In genomic region chr1:3858231-3858981, GRCh38 we compare ENCODE assay signal across 8 cellular contexts. TPM values are rescaled to one million over a fixed set of nuclear protein-coding genes. Genes with fewer than 3 reads are reported as not detected.
A peak's percentile ranks its signal among the peaks of the same experiment; 100 is the strongest.
DNase-seq lines count a peak whose midpoint lies in the region; ATAC-seq and TF ChIP-seq lines count a peak whose summit lies in the region.

No MANE protein-coding gene starts in this region.

- ATAC-seq in activated CD4-positive, alpha-beta T cell treated with anti-CD3 and anti-CD28 coated beads for 36 hours = no peak
- no peak for ATAC-seq in HG03135 (IDR thresholded peaks at IDR 0.05; ENCODE audit: unreplicated experiment)

- CTCF ChIA-PET in activated CD4-positive, alpha-beta T cell treated with anti-CD3 and anti-CD28 coated beads for 36 hours (lab: Charles Lee) = interaction anchor here (0.6 to 1.3 kb wide), 2 partner anchors 64 to 204 kb away, joined by 3 to 4 read pairs; no protein-coding TSS in a partner anchor
- CTCF ChIA-PET in MCF 10A (lab: Yijun Ruan, JAX) = interaction anchor here (0.5 to 2.0 kb wide), 8 partner anchors 10 to 805 kb away, joined by 3 to 8 read pairs (median 4); partner anchors contain the start of gene C1orf174

- peaks cover 5% of the 10 kb centered on the region for H3K36me3 Mint-ChIP-seq in activated CD4-positive, alpha-beta T cell treated with anti-CD3 and anti-CD28 coated beads for 36 hours (ENCODE audit: low read depth)
- peaks cover 5% of the 10 kb centered on the region for H3K36me3 Mint-ChIP-seq in MCF 10A (ENCODE audit: insufficient read depth, unreplicated experiment)
- no peaks in the 10 kb centered on the region for H3K36me3 Mint-ChIP-seq in stimulated activated naive CD8-positive, alpha-beta T cell treated with anti-CD3 and anti-CD28 coated beads, Interleukin-15, Interleukin-2, amounts not matched to agents 100 ng/mL and 50 ng/mL, for 24 hours (ENCODE audit: low read depth)

- peak; percentile 51 for DNase-seq in activated CD4-positive, alpha-beta T cell treated with anti-CD3 and anti-CD28 coated beads for 36 hours
- DNase-seq in activated CD4-positive, alpha-beta T cell treated with anti-CD3 and anti-CD28 coated beads for 1 hour = no peak
- DNase-seq in NCI-H345 (lab: John Stamatoyannopoulos, UW) = peak; percentile 37
- DNase-seq in MCF 10A (ENCODE audit: unreplicated experiment) = peak; percentile 52
- DNase-seq in T-helper 9 cell = no peak

- POLR2A ChIA-PET in activated CD4-positive, alpha-beta T cell treated with anti-CD3 and anti-CD28 coated beads for 36 hours (lab: Charles Lee) = interaction anchor here (1.1 to 1.7 kb wide), 2 partner anchors 41 to 62 kb away, joined by 4 read pairs; partner anchors contain the start of genes C1orf174 and LRRC47
- POLR2A ChIA-PET in MCF 10A (lab: Yijun Ruan, JAX) = interaction anchor here (0.5 to 3.3 kb wide), 10 partner anchors 10 to 1760 kb away, joined by 3 to 47 read pairs (median 4); partner anchors contain the start of genes C1orf174 and LRRC47

- H3K9me3 Mint-ChIP-seq in activated CD4-positive, alpha-beta T cell treated with anti-CD3 and anti-CD28 coated beads for 36 hours (ENCODE audit: low read depth) = no peaks in the 10 kb centered on the region
- H3K9me3 Mint-ChIP-seq in MCF 10A (ENCODE audit: unreplicated experiment) = no peaks in the 10 kb centered on the region
- H3K9me3 Mint-ChIP-seq in stimulated activated naive CD8-positive, alpha-beta T cell treated with anti-CD3 and anti-CD28 coated beads, Interleukin-15, Interleukin-2, amounts not matched to agents 100 ng/mL and 50 ng/mL, for 24 hours = no peaks in the 10 kb centered on the region

- peak overlapping the region; percentile 38 for H3K27ac Mint-ChIP-seq in activated CD4-positive, alpha-beta T cell treated with anti-CD3 and anti-CD28 coated beads for 36 hours
- peak overlapping the region; percentile 84 for H3K27ac Mint-ChIP-seq in MCF 10A (ENCODE audit: low read depth, unreplicated experiment)
- H3K27ac Mint-ChIP-seq in stimulated activated naive CD8-positive, alpha-beta T cell treated with anti-CD3 and anti-CD28 coated beads, Interleukin-15, Interleukin-2, amounts not matched to agents 100 ng/mL and 50 ng/mL, for 24 hours = peak overlapping the region; percentile 63

- H3K27me3 ChIP-seq in layer of hippocampus (ENCODE audit: control insufficient read depth, insufficient read depth, low read length) = no peaks in the 10 kb centered on the region

- intact Hi-C loops in activated CD4-positive, alpha-beta T cell treated with anti-CD3 and anti-CD28 coated beads for 36 hours (cut with DNase I, micrococcal nuclease) = loop anchor here in 1 of 2 experiments (5.0 to 10.0 kb wide), 3 partner anchors 206 to 1466 kb away; partner anchors contain the start of genes MORN1, PANK4, RER1 and TP73
- intact Hi-C loops in MCF 10A (cut with micrococcal nuclease) = no loop called here

- H3K4me3 Mint-ChIP-seq in activated CD4-positive, alpha-beta T cell treated with anti-CD3 and anti-CD28 coated beads for 36 hours = peak overlapping the region; percentile 95
- H3K4me3 Mint-ChIP-seq in MCF 10A (ENCODE audit: unreplicated experiment) = peak overlapping the region; percentile 97
- peak overlapping the region; percentile 96 for H3K4me3 Mint-ChIP-seq in stimulated activated naive CD8-positive, alpha-beta T cell treated with anti-CD3 and anti-CD28 coated beads, Interleukin-15, Interleukin-2, amounts not matched to agents 100 ng/mL and 50 ng/mL, for 24 hours

- H3K27me3 Mint-ChIP-seq in activated CD4-positive, alpha-beta T cell treated with anti-CD3 and anti-CD28 coated beads for 36 hours = no peaks in the 10 kb centered on the region
- H3K27me3 Mint-ChIP-seq in MCF 10A (ENCODE audit: insufficient read depth, unreplicated experiment) = no peaks in the 10 kb centered on the region
- no peaks in the 10 kb centered on the region for H3K27me3 Mint-ChIP-seq in stimulated activated naive CD8-positive, alpha-beta T cell treated with anti-CD3 and anti-CD28 coated beads, Interleukin-15, Interleukin-2, amounts not matched to agents 100 ng/mL and 50 ng/mL, for 24 hours

- H3K4me1 Mint-ChIP-seq in activated CD4-positive, alpha-beta T cell treated with anti-CD3 and anti-CD28 coated beads for 36 hours = peaks cover 31% of the 10 kb centered on the region
- peaks cover 15% of the 10 kb centered on the region for H3K4me1 Mint-ChIP-seq in MCF 10A (ENCODE audit: insufficient read depth, unreplicated experiment)
- peaks cover 26% of the 10 kb centered on the region for H3K4me1 Mint-ChIP-seq in stimulated activated naive CD8-positive, alpha-beta T cell treated with anti-CD3 and anti-CD28 coated beads, Interleukin-15, Interleukin-2, amounts not matched to agents 100 ng/mL and 50 ng/mL, for 24 hours (ENCODE audit: low read depth)

- no peak for TF ChIP-seq CTCF in MCF 10A (IDR thresholded peaks at IDR 0.05; ENCODE audit: unreplicated experiment)

- BruUV-seq in MCF 10A (replicated peaks; lab: Mats Ljungman, UMichigan) = no TSS peak

- H3K27ac ChIP-seq in layer of hippocampus (ENCODE audit: low read depth, low read length) = peak overlapping the region; percentile 50

RNA-seq across cellular contexts. Expression of gene DFFB, which starts 1.1 kb away (rescaled TPM):
- total RNA-seq in activated CD4-positive, alpha-beta T cell treated with anti-CD3 and anti-CD28 coated beads for 36 hours = 1 to 10 TPM; 7.2 to 8.4 TPM
- 4.5 and 4.8 TPM in 2 replicates for total RNA-seq in MCF 10A (2022)

RNA-seq across cellular contexts. Expression of gene CEP104, which starts 1.4 kb away (rescaled TPM):
- 10 to 100 TPM; 33.6 to 35.5 TPM for total RNA-seq in activated CD4-positive, alpha-beta T cell treated with anti-CD3 and anti-CD28 coated beads for 36 hours
- 68.7 and 74.1 TPM in 2 replicates for total RNA-seq in MCF 10A (2022)

RNA-seq across cellular contexts. Expression of gene C1orf174, which starts 41.7 kb away (rescaled TPM):
- total RNA-seq in activated CD4-positive, alpha-beta T cell treated with anti-CD3 and anti-CD28 coated beads for 36 hours = 10 to 100 TPM; 39.8 to 49.4 TPM
- 22.4 and 24.4 TPM in 2 replicates for total RNA-seq in MCF 10A (2022)

Comparison
In these comparisons a context has a peak if more than half of its experiments do, and no peak if none do; other contexts are left out.
1. DNase-seq: peak in activated CD4-positive, alpha-beta T cell treated with anti-CD3 and anti-CD28 coated beads for 36 hours (single experiment), NCI-H345 (single experiment) and MCF 10A (single experiment); none in activated CD4-positive, alpha-beta T cell treated with anti-CD3 and anti-CD28 coated beads for 1 hour (single experiment) and T-helper 9 cell (single experiment).
2. Peak in every context shown above with its lines, with median percentiles within 50 percentile points of each other: H3K27ac Mint-ChIP-seq and H3K4me3 Mint-ChIP-seq.